33 cellular contexts compared by ENCODE assay signal in genomic region chr5:11853796-11854195, GRCh38. TPM values are rescaled to one million over a fixed set of nuclear protein-coding genes. Genes with fewer than 3 reads are reported as not detected.
"Had no signal": no experiment of that assay in that cellular context is flagged by ENCODE, and none has a peak within 500 bp of the region (broad histone marks: within the 10 kb centered on the region; RNA-seq: fewer than 3 reads in every experiment).

No MANE protein-coding gene starts in this region.

- H3K9me3 ChIP-seq: adrenal gland, SJCRH30 had no signal

- H3K36me3 ChIP-seq: adrenal gland, SJCRH30 had no signal

- ATAC-seq: activated CD8-positive, alpha-beta T cell treated with anti-CD3 and anti-CD28 coated beads for 36 hours; activated naive CD4-positive, alpha-beta T cell treated with anti-CD3 and anti-CD28 coated beads, Interleukin-2, amount 50 U/mL, for 72 hours; activated T-cell treated with anti-CD3 and anti-CD28 coated beads, Interleukin-2, amount 50 U/mL, for 4 hours; Panc1 had no signal

- H3K4me3 ChIP-seq: adrenal gland, SJCRH30, SK-N-MC had no signal

- H3K4me1 ChIP-seq: adrenal gland had no signal

- FAIRE-seq: TTC549 had no signal

- DNase-seq: activated CD4-positive, alpha-beta T cell treated with anti-CD3 and anti-CD28 coated beads, Interleukin-2, amount 10 ng/mL, durations not matched to agents 24 days and 14 days; activated CD4-positive, alpha-beta T cell treated with anti-CD3 and anti-CD28 coated beads, Interleukin-2, amount 50 U/mL, for 4 hours; activated CD8-positive, alpha-beta T cell treated with anti-CD3 and anti-CD28 coated beads for 36 hours; activated gamma-delta T cell treated with Interleukin-2 at 50 U/mL for 16 hours; activated naive CD4-positive, alpha-beta T cell treated with anti-CD3 and anti-CD28 coated beads for 36 hours; activated T-cell treated with anti-CD3 and anti-CD28 coated beads, Interleukin-2, amount 50 U/mL, for 4 hours; adrenal gland; anterior cingulate cortex; central memory CD4-positive, alpha-beta T cell; Kasumi-1; KG1; MM.1S; MV-4-11; NCI-H1092; NCI-H1436 treated with DMSO at 0.1 percent for 48 hours; NCI-H187; NCI-H2029 treated with DMSO at 0.1 percent for 48 hours; NCI-H2107; NCI-H2171 treated with DMSO at 0.1 percent for 48 hours; NCI-H226; NCI-H446 treated with DMSO at 0.1 percent for 48 hours; NCI-H524; NCI-H69; NCI-H82; SHP77; SJCRH30 had no signal

- H3K27me3 ChIP-seq: adrenal gland, SJCRH30 had no signal

- H3K27ac ChIP-seq: adrenal gland, SJCRH30, SK-N-MC had no signal

RNA-seq across cellular contexts. Expression of gene CTNND2, which starts 50.5 kb away (rescaled TPM):
- total RNA-seq: activated CD4-positive, alpha-beta T cell treated with anti-CD3 and anti-CD28 coated beads, Interleukin-2, amount 10 ng/mL, durations not matched to agents 24 days and 14 days; activated CD8-positive, alpha-beta memory T cell treated with anti-CD3 and anti-CD28 coated beads for 36 hours; activated CD8-positive, alpha-beta T cell treated with anti-CD3 and anti-CD28 coated beads for 36 hours; activated naive CD4-positive, alpha-beta T cell treated with anti-CD3 and anti-CD28 coated beads for 36 hours; activated naive CD4-positive, alpha-beta T cell treated with anti-CD3 and anti-CD28 coated beads, Interleukin-2, amount 50 U/mL, for 72 hours; activated T-cell treated with anti-CD3 and anti-CD28 coated beads, Interleukin-2, amount 50 U/mL, for 4 hours; activated T-helper 1 cell treated with anti-CD3 and anti-CD28 coated beads, Interleukin-12 subunit alpha, Interleukin-12 subunit beta, Interleukin-2, Interleukin-4 antibody, amounts not matched to agents 30 ng/mL and 10 ng/mL and 1 ng/mL, durations not matched to agents 14 hours and 24 hours and 36 hours; RPMI7951; SJCRH30 had no signal
